In the genomic region with DNA sequence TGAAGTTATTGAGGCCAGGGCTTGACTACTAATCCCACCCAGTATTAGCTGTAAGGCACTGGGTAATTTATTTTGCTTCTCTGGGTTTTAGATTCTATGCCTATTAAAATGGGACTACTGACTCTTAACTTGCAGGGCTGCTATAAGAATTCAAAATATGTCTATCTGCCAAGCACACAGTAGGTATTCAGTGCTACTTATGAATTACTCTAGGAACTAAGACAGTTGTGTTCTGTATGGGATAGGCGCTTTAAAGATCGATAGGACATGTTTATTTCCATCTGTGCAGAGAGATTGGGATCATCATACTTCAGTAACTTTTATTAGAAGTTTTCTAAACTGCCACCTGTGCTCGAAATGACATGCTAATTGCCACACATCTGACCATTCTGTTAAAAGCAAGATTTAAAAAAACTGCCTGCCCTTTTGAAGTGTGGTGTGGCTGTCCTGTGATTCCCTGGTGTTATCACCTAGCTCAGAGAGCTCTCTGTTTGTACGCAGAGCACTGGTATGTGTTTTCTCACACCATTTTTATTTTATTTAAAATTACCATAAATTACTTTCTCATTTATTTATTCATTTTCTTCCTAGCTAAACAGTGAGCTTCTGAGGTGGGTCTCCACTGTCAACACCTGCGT, we compare ENCODE assay signal across 1 cellular context.
A peak's percentile ranks its signal among the peaks of the same experiment; 100 is the strongest.
TF ChIP-seq lines count a peak whose summit lies in the region.

No MANE protein-coding gene starts in this region.

TF ChIP-seq in K562, 482 proteins besides CTCF, POLR2A, EP300 and RAD21:
- peak; percentile 90 for TF ChIP-seq ZKSCAN1 (IDR thresholded peaks at IDR 0.05; ENCODE audit: low read depth, low read length)
- TF ChIP-seq, protein P1, sequence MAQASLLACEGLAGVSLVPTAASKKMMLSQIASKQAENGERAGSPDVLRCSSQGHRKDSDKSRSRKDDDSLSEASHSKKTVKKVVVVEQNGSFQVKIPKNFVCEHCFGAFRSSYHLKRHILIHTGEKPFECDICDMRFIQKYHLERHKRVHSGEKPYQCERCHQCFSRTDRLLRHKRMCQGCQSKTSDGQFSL (CRISPR knock-in tag; IDR thresholded peaks at IDR 0.05): no peak
- TF ChIP-seq, protein P1 (tag; IDR thresholded peaks at IDR 0.05): no peak
